ENCODE assay signal across 1 cellular context in the genomic region with DNA sequence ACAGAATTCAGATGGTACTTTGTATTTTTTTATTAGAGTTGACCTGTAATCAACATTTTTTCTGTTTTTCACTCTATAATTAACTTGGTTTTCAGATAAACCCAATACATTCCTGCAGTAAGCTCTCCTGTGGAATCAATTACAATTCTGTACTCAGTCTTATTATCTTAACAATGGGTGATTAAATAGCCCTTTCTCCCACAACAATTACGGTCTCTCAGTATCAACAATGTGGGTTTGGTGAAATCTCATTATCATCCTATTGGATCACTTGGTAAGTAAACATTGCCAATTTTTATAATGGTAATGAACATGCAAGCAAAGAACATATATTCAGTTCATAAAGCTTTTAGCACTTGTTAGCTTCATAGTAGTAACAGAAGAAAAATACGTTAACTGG.
TF ChIP-seq lines count a peak whose summit lies in the region.

No MANE protein-coding gene starts in this region.

TF ChIP-seq in H1, 55 proteins besides CTCF, POLR2A, EP300 and RAD21:
- TF ChIP-seq TEAD4 (IDR thresholded peaks at IDR 0.05; ENCODE audit: low read depth, low read length) (0 out of 2 replicates have a peak, but pooled peaks have one; percentile 13), JUN (IDR thresholded peaks at IDR 0.05; ENCODE audit: low read depth, low read length) (no peak), NANOG (IDR thresholded peaks at IDR 0.05; ENCODE audit: insufficient read depth, low read depth, low read length, poor library complexity, severe bottlenecking) (peak; percentile 65)
